1 cellular context compared by ENCODE assay signal in the genomic region with DNA sequence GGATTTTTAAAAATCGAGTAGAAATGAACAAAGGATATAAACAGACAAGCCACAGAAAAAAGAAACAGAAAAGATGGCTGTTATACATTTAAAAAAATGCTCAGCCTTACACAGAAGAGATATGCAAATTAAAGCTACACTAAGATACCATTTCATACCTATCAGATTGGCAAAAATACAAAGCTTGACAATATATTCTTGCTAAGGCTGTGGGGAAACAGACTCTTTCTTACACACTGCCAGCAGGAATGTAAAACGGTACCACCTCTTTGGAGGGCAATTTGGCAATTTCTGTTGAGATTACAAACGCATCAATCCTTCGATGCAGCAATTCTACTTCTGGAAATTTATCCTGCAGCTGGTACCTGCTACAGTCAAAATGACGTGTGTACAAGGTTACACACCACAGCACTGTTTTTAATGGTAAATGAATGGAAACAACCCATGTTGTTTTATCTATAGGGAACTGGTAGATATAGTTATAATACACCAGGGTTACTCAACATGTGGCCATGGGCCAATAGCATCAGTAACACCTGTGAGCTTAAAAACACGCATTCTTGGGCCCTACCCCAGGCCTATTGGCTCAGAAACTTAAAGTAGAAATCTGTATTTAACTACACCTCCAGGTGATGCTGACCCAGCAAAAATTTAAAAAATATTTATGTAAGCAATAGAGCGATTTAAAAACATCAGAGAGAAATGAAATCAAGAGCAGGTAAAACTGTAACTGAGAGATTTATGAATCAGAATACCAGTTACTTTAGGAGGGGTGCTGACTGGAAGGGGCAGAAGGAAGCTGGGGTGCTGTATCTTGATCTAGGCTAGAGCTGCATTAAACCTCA.
TF ChIP-seq lines count a peak whose summit lies in the region.

No MANE protein-coding gene starts in this region.

TF ChIP-seq in endothelial cell of umbilical vein, 7 proteins besides CTCF, POLR2A, EP300 and RAD21:
- no peak for TF ChIP-seq JUN (IDR thresholded peaks at IDR 0.05; ENCODE audit: borderline replicate concordance, insufficient read depth, insufficient read length, low read depth)
- no peak for TF ChIP-seq MYC (IDR thresholded peaks at IDR 0.05; ENCODE audit: low read depth, low read length)
- TF ChIP-seq FOS (IDR thresholded peaks at IDR 0.05; ENCODE audit: borderline replicate concordance, insufficient read depth, low read length): no peak
- TF ChIP-seq EZH2 (IDR thresholded peaks at IDR 0.05; ENCODE audit: borderline replicate concordance, low read depth, low read length, severe bottlenecking): no peak
- TF ChIP-seq POLR2AphosphoS5 (IDR thresholded peaks at IDR 0.05; ENCODE audit: insufficient read depth, low read depth, low read length): no peak
- no peak for TF ChIP-seq GATA2 (IDR thresholded peaks at IDR 0.05; ENCODE audit: insufficient read depth, insufficient read length, low read depth, low read length)
- TF ChIP-seq, protein P1, sequence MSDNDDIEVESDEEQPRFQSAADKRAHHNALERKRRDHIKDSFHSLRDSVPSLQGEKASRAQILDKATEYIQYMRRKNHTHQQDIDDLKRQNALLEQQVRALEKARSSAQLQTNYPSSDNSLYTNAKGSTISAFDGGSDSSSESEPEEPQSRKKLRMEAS (IDR thresholded peaks at IDR 0.05; ENCODE audit: insufficient read depth, insufficient read length): no peak
